Comparison of ENCODE assay signal across 24 cellular contexts in genomic region chr2:228447266-228447915, GRCh38.
DNase-seq lines count a peak whose midpoint lies in the region; ATAC-seq and TF ChIP-seq lines count a peak whose summit lies in the region.
"Had no signal": no experiment of that assay in that cellular context is flagged by ENCODE, and none has a peak within 500 bp of the region (broad histone marks: within the 10 kb centered on the region; RNA-seq: fewer than 3 reads in every experiment).

No MANE protein-coding gene starts in this region.

- H3K4me3 ChIP-seq in neural progenitor cell, result no peak overlapping the region
- H3K4me3 ChIP-seq: A549, mucosa of descending colon, right atrium auricular region had no signal

- H3K27me3 Mint-ChIP-seq in neural progenitor cell (ENCODE audit: insufficient read depth, low read depth), result no peaks in the 10 kb centered on the region
- H3K27me3 Mint-ChIP-seq: activated CD4-positive, alpha-beta T cell treated with anti-CD3 and anti-CD28 coated beads, Interleukin-2, amount 10 ng/mL, durations not matched to agents 24 days and 14 days; type B pancreatic cell had no signal

- no peak overlapping the region for H3K9ac ChIP-seq in neural progenitor cell
- H3K9ac ChIP-seq: parathyroid adenoma had no signal

- H3K4me1 ChIP-seq in neural progenitor cell, result no peaks in the 10 kb centered on the region
- H3K4me1 ChIP-seq: A549, parathyroid adenoma, right atrium auricular region had no signal

- no peaks in the 10 kb centered on the region for H4K20me1 ChIP-seq in neural progenitor cell (ENCODE audit: low read depth)

- no peak overlapping the region for H3K27ac ChIP-seq in neural progenitor cell
- H3K27ac ChIP-seq: A549, parathyroid adenoma, right atrium auricular region, WERI-Rb-1 had no signal

- peaks cover 18% of the 10 kb centered on the region for H3K4me1 Mint-ChIP-seq in neural progenitor cell
- H3K4me1 Mint-ChIP-seq: activated CD4-positive, alpha-beta T cell treated with anti-CD3 and anti-CD28 coated beads, Interleukin-2, amount 10 ng/mL, durations not matched to agents 24 days and 14 days; CD8-positive, alpha-beta memory T cell; nephron progenitor cell had no signal

- H3K4me2 ChIP-seq in neural progenitor cell, result no peak overlapping the region
- H3K4me2 ChIP-seq: A549 had no signal

- ATAC-seq in GM18858 (IDR thresholded peaks at IDR 0.05; ENCODE audit: unreplicated experiment), result no peak
- ATAC-seq: A549, mucosa of descending colon had no signal

- H3K27me3 ChIP-seq in neural progenitor cell, result no peaks in the 10 kb centered on the region
- H3K27me3 ChIP-seq: right atrium auricular region had no signal

- H3K9me3 ChIP-seq in neural progenitor cell (ENCODE audit: low read depth), result no peaks in the 10 kb centered on the region
- H3K9me3 ChIP-seq: A549, mucosa of descending colon, right atrium auricular region had no signal

- no peaks in the 10 kb centered on the region for H3K36me3 ChIP-seq in neural progenitor cell
- H3K36me3 ChIP-seq: right atrium auricular region, WERI-Rb-1 had no signal

- DNase-seq in NCI-H2107 treated with DMSO at 0.1 percent for 48 hours (lab: John Stamatoyannopoulos, UW; ENCODE audit: unreplicated experiment) (peak; percentile 42), NCI-H2107 (lab: John Stamatoyannopoulos, UW) (no peak), NCI-H1105 treated with DMSO at 0.1 percent for 48 hours (lab: John Stamatoyannopoulos, UW) (peak; percentile 80), T1000 (lab: John Stamatoyannopoulos, UW) (peak; percentile 26), neural progenitor cell (ENCODE audit: low spot score) (no peak), activated T-cell treated with anti-CD3 and anti-CD28 coated beads for 4 hours (no peak), NK-92 (lab: John Stamatoyannopoulos, UW; ENCODE audit: unreplicated experiment) (no peak)
- DNase-seq: activated CD4-positive, alpha-beta T cell treated with anti-CD3 and anti-CD28 coated beads, Interleukin-2, amount 10 ng/mL, durations not matched to agents 24 days and 14 days; activated naive CD4-positive, alpha-beta T cell treated with anti-CD3 and anti-CD28 coated beads, Interleukin-2, amount 50 U/mL, for 16 hours; activated T-cell treated with anti-CD3 and anti-CD28 coated beads, Interleukin-2, amount 50 U/mL, for 48 hours; CD8-positive, alpha-beta memory T cell; effector CD8-positive, alpha-beta T cell; GDM1; mucosa of descending colon; NCI-H2171; NCI-H524 treated with DMSO at 0.1 percent for 48 hours; nephron progenitor cell; WERI-Rb-1 had no signal

- H3F3A ChIP-seq in neural progenitor cell (ENCODE audit: low read depth), result no peaks in the 10 kb centered on the region

- H3K9me3 Mint-ChIP-seq in neural progenitor cell, result no peaks in the 10 kb centered on the region
- H3K9me3 Mint-ChIP-seq: nephron progenitor cell, type B pancreatic cell had no signal

- H3K4me3 Mint-ChIP-seq in neural progenitor cell, result no peak overlapping the region
- H3K4me3 Mint-ChIP-seq: activated CD4-positive, alpha-beta T cell treated with anti-CD3 and anti-CD28 coated beads, Interleukin-2, amount 10 ng/mL, durations not matched to agents 24 days and 14 days; CD8-positive, alpha-beta memory T cell; nephron progenitor cell; T-helper 2 cell treated with Interferon-gamma antibody and Interleukin-4, amounts not matched to agents 5 μg/mL and 100 μg/mL, for 36 hours; type B pancreatic cell had no signal

- H3K27ac Mint-ChIP-seq in neural progenitor cell, result peak overlapping the region; percentile 85
- H3K27ac Mint-ChIP-seq: activated CD4-positive, alpha-beta T cell treated with anti-CD3 and anti-CD28 coated beads, Interleukin-2, amount 10 ng/mL, durations not matched to agents 24 days and 14 days; CD8-positive, alpha-beta memory T cell; nephron progenitor cell; T-helper 2 cell treated with Interferon-gamma antibody and Interleukin-4, amounts not matched to agents 5 μg/mL and 100 μg/mL, for 36 hours; type B pancreatic cell had no signal

- TF ChIP-seq CTCF in neural progenitor cell (IDR thresholded peaks at IDR 0.05), result no peak

- no peaks in the 10 kb centered on the region for H3K79me2 ChIP-seq in neural progenitor cell (ENCODE audit: low read depth)
- H3K79me2 ChIP-seq: parathyroid adenoma had no signal

- no peak overlapping the region for H2AFZ ChIP-seq in neural progenitor cell (replicated peaks)
- H2AFZ ChIP-seq: parathyroid adenoma had no signal

- no peaks in the 10 kb centered on the region for H3K36me3 Mint-ChIP-seq in neural progenitor cell
- H3K36me3 Mint-ChIP-seq: CD8-positive, alpha-beta memory T cell; type B pancreatic cell had no signal

Comparison
In these comparisons a context has a peak if more than half of its experiments do, and no peak if none do; other contexts are left out.
1. DNase-seq: peak in NCI-H2107 treated with DMSO at 0.1 percent for 48 hours (single experiment), NCI-H1105 treated with DMSO at 0.1 percent for 48 hours (single experiment) and T1000 (single experiment); none in NCI-H2107 (single experiment), neural progenitor cell (single experiment), activated T-cell treated with anti-CD3 and anti-CD28 coated beads for 4 hours (single experiment) and NK-92 (single experiment).